In genomic region chr1:37515185-37516034, GRCh38 we compare ENCODE assay signal across 8 cellular contexts. TPM values are rescaled to one million over a fixed set of nuclear protein-coding genes. Genes with fewer than 3 reads are reported as not detected.
DNase-seq lines count a peak whose midpoint lies in the region; ATAC-seq and TF ChIP-seq lines count a peak whose summit lies in the region.

No MANE protein-coding gene starts in this region.

- no peak for DNase-seq in GM23338 (ENCODE audit: low spot score)
- DNase-seq in foreskin fibroblast: no peak
- DNase-seq in NCI-H2171 treated with DMSO at 0.1 percent for 48 hours (lab: John Stamatoyannopoulos, UW): no peak
- DNase-seq in NCI-H1436 treated with DMSO at 0.1 percent for 48 hours (lab: John Stamatoyannopoulos, UW): no peak

- H3K27ac ChIP-seq in GM23338 (ENCODE audit: low read depth): peak overlapping the region; percentile 98
- H3K27ac ChIP-seq in SU-DHL-6 (ENCODE audit: low read depth, low read length): no peak overlapping the region

- ATAC-seq in GM23338 (no peak), HG03097 (IDR thresholded peaks at IDR 0.05; ENCODE audit: low FRiP score, unreplicated experiment) (no peak), HG03108 (IDR thresholded peaks at IDR 0.05; ENCODE audit: unreplicated experiment) (no peak)

- peaks cover 18% of the 10 kb centered on the region for H3K4me1 Mint-ChIP-seq in GM23338

- H3K9ac ChIP-seq in SU-DHL-6 (ENCODE audit: low read length): peak overlapping the region; percentile 86
- H3K9ac ChIP-seq in skeletal muscle satellite cell (ENCODE audit: low read depth, low read length): peak overlapping the region; percentile 87

- peak overlapping the region; percentile 99 for H3K27ac Mint-ChIP-seq in GM23338

- H3K79me2 ChIP-seq in GM23338 (replicated peaks; ENCODE audit: insufficient read depth) (peaks cover 33% of the 10 kb centered on the region), SU-DHL-6 (ENCODE audit: insufficient read depth, low read length) (peaks cover 21% of the 10 kb centered on the region)

- TF ChIP-seq CTCF in GM23338 (conservative IDR thresholded peaks at IDR 0.05; ENCODE audit: low read depth in 2 of 2) (no peak), SU-DHL-6 (IDR thresholded peaks at IDR 0.05; ENCODE audit: insufficient read depth, low read length, poor library complexity, severe bottlenecking) (no peak), foreskin fibroblast (IDR thresholded peaks at IDR 0.05; ENCODE audit: low read depth, low read length) (no peak)

- peak overlapping the region; percentile 80; the same call in 1 of the 2 replicates for H2AFZ ChIP-seq in GM23338
- peak overlapping the region; percentile 69 for H2AFZ ChIP-seq in SU-DHL-6 (ENCODE audit: low read depth, low read length, severe bottlenecking)

- no peaks in the 10 kb centered on the region for H3K27me3 ChIP-seq in GM23338 (ENCODE audit: insufficient read depth)
- no peaks in the 10 kb centered on the region for H3K27me3 ChIP-seq in SU-DHL-6 (ENCODE audit: low read length)
- H3K27me3 ChIP-seq in skeletal muscle satellite cell (ENCODE audit: control insufficient read depth, insufficient read depth, low read length): no peaks in the 10 kb centered on the region

- H3K4me2 ChIP-seq in GM23338 (peak overlapping the region; percentile 89), SU-DHL-6 (ENCODE audit: low read depth, low read length, poor library complexity, severe bottlenecking) (peak overlapping the region; percentile 58), skeletal muscle satellite cell (ENCODE audit: low read length) (peak overlapping the region; percentile 94)

- H3K4me3 ChIP-seq in GM23338 (peak overlapping the region; percentile 86), SU-DHL-6 (ENCODE audit: insufficient read depth, low read length, poor library complexity, severe bottlenecking) (peak overlapping the region; percentile 60), foreskin fibroblast (ENCODE audit: low read depth in 1 of 2, low read length in 2 of 2) (peak overlapping the region; percentile 75 to 80), skeletal muscle satellite cell (ENCODE audit: low read length) (peak overlapping the region; percentile 82)

- H3K9me2 ChIP-seq in GM23338 (ENCODE audit: insufficient read depth) (no peaks in the 10 kb centered on the region), SU-DHL-6 (replicated peaks; ENCODE audit: insufficient read depth, low read length) (no peaks in the 10 kb centered on the region)

- H3K36me3 Mint-ChIP-seq in GM23338 (ENCODE audit: low read depth): peaks cover 16% of the 10 kb centered on the region

- H3K27me3 Mint-ChIP-seq in GM23338 (ENCODE audit: insufficient read depth, low read depth, poor library complexity): peaks cover 20% of the 10 kb centered on the region

- H4K20me1 ChIP-seq in GM23338 (replicated peaks; ENCODE audit: insufficient read depth) (peaks cover 6% of the 10 kb centered on the region), SU-DHL-6 (ENCODE audit: low read depth, low read length) (no peaks in the 10 kb centered on the region)

- H3K9me3 ChIP-seq in SU-DHL-6 (ENCODE audit: insufficient read depth, low read length): no peaks in the 10 kb centered on the region
- H3K9me3 ChIP-seq in skeletal muscle satellite cell (replicated peaks; ENCODE audit: low read length): no peaks in the 10 kb centered on the region

- no peaks in the 10 kb centered on the region for H3K9me3 Mint-ChIP-seq in GM23338

- H3K36me3 ChIP-seq in GM23338 (ENCODE audit: insufficient read depth) (no peaks in the 10 kb centered on the region; the same call in 1 of the 2 replicates), SU-DHL-6 (ENCODE audit: low read length) (peaks cover 4% of the 10 kb centered on the region; the same call in 1 of the 2 replicates), skeletal muscle satellite cell (ENCODE audit: insufficient read depth, low read length) (peaks cover 17% of the 10 kb centered on the region)

- H3K4me1 ChIP-seq in GM23338 (ENCODE audit: insufficient read depth) (peaks cover 19% of the 10 kb centered on the region), skeletal muscle satellite cell (ENCODE audit: control insufficient read depth, insufficient read depth, low read length) (peaks cover 15% of the 10 kb centered on the region)

- H3F3A ChIP-seq in GM23338 (replicated peaks; ENCODE audit: low read depth): peaks cover 14% of the 10 kb centered on the region; the same call in 1 of the 2 replicates
- no peaks in the 10 kb centered on the region for H3F3A ChIP-seq in SU-DHL-6 (ENCODE audit: insufficient read depth)

- H3K4me3 Mint-ChIP-seq in GM23338: peak overlapping the region; percentile 91

TF ChIP-seq in GM23338, 12 proteins besides CTCF, POLR2A, EP300 and RAD21:
- TF ChIP-seq EZH2 (IDR thresholded peaks at IDR 0.05; ENCODE audit: low read depth, unreplicated experiment): no peak
- no peak for TF ChIP-seq JUNB (IDR thresholded peaks at IDR 0.05; ENCODE audit: unreplicated experiment)
- TF ChIP-seq ZNF114 (CRISPR knock-in tag; IDR thresholded peaks at IDR 0.05): no peak
- no peak for TF ChIP-seq CREB1 (CRISPR knock-in tag; IDR thresholded peaks at IDR 0.05; ENCODE audit: low read depth)
- no peak for TF ChIP-seq NANOG (IDR thresholded peaks at IDR 0.05; ENCODE audit: borderline replicate concordance)

RNA-seq across cellular contexts. Expression of gene MEAF6, which starts 0.8 kb away (rescaled TPM):
- 58.9 and 64.5 TPM in 2 replicates for total RNA-seq in GM23338 (2014; rRNA removed; shearing (Covaris generic))
- 53.5 and 60.1 TPM in 2 replicates for polyA plus RNA-seq in GM23338 (2016; fragmentation: Nextera tagmentation; extraction: Ambion mirVana)
- total RNA-seq in skeletal muscle satellite cell (2012; rRNA removed): 52.9 and 59.1 TPM in 2 replicates

RNA-seq across cellular contexts. Expression of gene SNIP1, which starts 38.7 kb away (rescaled TPM):
- 11.4 and 13.3 TPM in 2 replicates for total RNA-seq in GM23338 (2014; rRNA removed; shearing (Covaris generic))
- polyA plus RNA-seq in GM23338 (2016; fragmentation: Nextera tagmentation; extraction: Ambion mirVana): 5.1 and 7.0 TPM in 2 replicates
- total RNA-seq in skeletal muscle satellite cell (2012; rRNA removed): 11.6 and 15.0 TPM in 2 replicates

RNA-seq across cellular contexts. Expression of gene ZC3H12A, which starts 41.0 kb away (rescaled TPM):
- total RNA-seq in GM23338 (2014; rRNA removed; shearing (Covaris generic)): 7.0 and 9.3 TPM in 2 replicates
- 7.3 and 9.0 TPM in 2 replicates for polyA plus RNA-seq in GM23338 (2016; fragmentation: Nextera tagmentation; extraction: Ambion mirVana)
- total RNA-seq in skeletal muscle satellite cell (2012; rRNA removed): 9.8 and 9.9 TPM in 2 replicates

RNA-seq across cellular contexts. Expression of gene DNALI1, which starts 41.3 kb away (rescaled TPM):
- total RNA-seq in GM23338 (2014; rRNA removed; shearing (Covaris generic)): 5.4 TPM in 2 replicates
- polyA plus RNA-seq in GM23338 (2016; fragmentation: Nextera tagmentation; extraction: Ambion mirVana): 21.6 and 25.6 TPM in 2 replicates
- total RNA-seq in skeletal muscle satellite cell (2012; rRNA removed): 3.3 and 4.3 TPM in 2 replicates
